Comparison of ENCODE assay signal across 20 cellular contexts in the genomic region with DNA sequence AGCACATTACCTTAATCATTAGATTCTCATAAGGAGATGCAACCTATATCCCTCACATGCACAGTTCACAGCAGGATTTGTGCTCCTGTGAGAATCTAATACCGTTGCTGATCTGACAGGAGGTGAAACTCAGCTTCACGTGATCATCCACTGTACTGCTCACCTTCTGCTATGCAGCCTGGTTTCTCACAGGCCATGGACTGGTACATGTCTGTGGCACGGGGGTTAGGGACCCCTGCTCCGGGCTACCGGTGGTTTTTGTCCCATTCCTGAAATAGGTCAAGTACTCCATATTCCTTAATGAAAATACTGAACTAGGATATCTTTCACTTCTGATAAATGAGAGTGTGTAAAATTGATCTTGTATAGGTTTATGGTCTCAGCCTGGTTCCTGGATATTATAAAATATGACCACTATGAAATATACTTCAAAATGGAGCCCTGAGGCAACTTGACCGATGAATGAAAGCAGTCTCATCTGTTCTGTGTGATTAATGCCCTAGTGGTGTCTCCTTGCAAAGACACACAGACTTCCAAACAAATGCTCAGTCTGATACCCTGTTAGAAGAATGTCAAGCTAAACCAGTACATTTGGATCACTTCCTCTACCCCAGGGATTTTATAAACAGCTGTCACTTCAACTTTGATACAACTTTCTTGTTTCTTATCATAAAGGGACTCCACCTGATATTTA.
DNase-seq lines count a peak whose midpoint lies in the region; ATAC-seq and TF ChIP-seq lines count a peak whose summit lies in the region.
"Had no signal": no experiment of that assay in that cellular context is flagged by ENCODE, and none has a peak within 500 bp of the region (broad histone marks: within the 10 kb centered on the region; RNA-seq: fewer than 3 reads in every experiment).

No MANE protein-coding gene starts in this region.

- H3K36me3 ChIP-seq in BE2C (no peaks in the 10 kb centered on the region), WERI-Rb-1 (no peaks in the 10 kb centered on the region)
- H3K36me3 ChIP-seq: breast epithelium, esophagus muscularis mucosa, lower lobe of right lung, sigmoid colon, upper lobe of left lung had no signal

- CTCF ChIA-PET in HEK293T (lab: Yijun Ruan, JAX), result interaction anchor here (0.6 kb wide), 1 partner anchor 639 kb away, joined by 4 read pairs; no protein-coding TSS in a partner anchor

- no peak overlapping the region for H3K27ac ChIP-seq in WERI-Rb-1
- H3K27ac ChIP-seq: breast epithelium, dorsolateral prefrontal cortex, esophagus muscularis mucosa, lower lobe of right lung, sigmoid colon, upper lobe of left lung had no signal

- no peaks in the 10 kb centered on the region for H3K27me3 ChIP-seq in BE2C
- H3K27me3 ChIP-seq in WERI-Rb-1 (ENCODE audit: insufficient read depth, low read depth, severe bottlenecking), result no peaks in the 10 kb centered on the region
- H3K27me3 ChIP-seq: breast epithelium, dorsolateral prefrontal cortex, esophagus muscularis mucosa, sigmoid colon, upper lobe of left lung had no signal

- H3K4me1 ChIP-seq in BE2C, result no peaks in the 10 kb centered on the region
- H3K4me1 ChIP-seq: breast epithelium, esophagus muscularis mucosa, lower lobe of right lung, sigmoid colon, upper lobe of left lung had no signal

- TF ChIP-seq CTCF in BE2C (IDR thresholded peaks at IDR 0.05; ENCODE audit: low read depth, low read length) (peak; percentile 37), WERI-Rb-1 (IDR thresholded peaks at IDR 0.05; ENCODE audit: low read depth, low read length) (peak; percentile 15; the same call in 1 of the 2 replicates)

- no peak overlapping the region for H3K4me3 ChIP-seq in BE2C (ENCODE audit: low read depth, low read length)
- no peak overlapping the region for H3K4me3 ChIP-seq in WERI-Rb-1 (ENCODE audit: low read depth, low read length)
- H3K4me3 ChIP-seq: breast epithelium, dorsolateral prefrontal cortex, esophagus muscularis mucosa, lower lobe of right lung, sigmoid colon, upper lobe of left lung had no signal

- no peak for DNase-seq in BE2C
- DNase-seq in HEK293T (ENCODE audit: extremely low spot score), result peak; percentile 9
- DNase-seq in WERI-Rb-1, result no peak
- DNase-seq in iPS-NIHi11 (ENCODE audit: low spot score), result peak; percentile 19
- DNase-seq in T-helper 2 cell, result no peak
- no peak for DNase-seq in activated CD4-positive, CD25-positive, alpha-beta regulatory T cell (lab: John Stamatoyannopoulos, UW)
- DNase-seq in activated CD4-positive, alpha-beta T cell treated with anti-CD3 and anti-CD28 coated beads, Interleukin-2, amount 50 U/mL, for 48 hours, result no peak
- DNase-seq: activated naive CD8-positive, alpha-beta T cell treated with anti-CD3 and anti-CD28 coated beads, Interleukin-2, amount 50 U/mL, for 24 hours; CD8-positive, alpha-beta T cell; dorsolateral prefrontal cortex; EL; lower lobe of right lung; NCI-H226; NK-92 treated with Interleukin-12 subunit alpha and Interleukin-12 subunit beta, amount 100 ng/mL, for 24 hours; sigmoid colon; T-cell; upper lobe of left lung had no signal

- POLR2A ChIA-PET in HEK293T (lab: Yijun Ruan, JAX), result no interaction called here

- no peaks in the 10 kb centered on the region for H3K9me3 ChIP-seq in BE2C
- no peaks in the 10 kb centered on the region for H3K9me3 ChIP-seq in WERI-Rb-1 (ENCODE audit: severe bottlenecking)
- H3K9me3 ChIP-seq: breast epithelium, esophagus muscularis mucosa, lower lobe of right lung, sigmoid colon, upper lobe of left lung had no signal

- no peak for ATAC-seq in HG02798 (IDR thresholded peaks at IDR 0.05; ENCODE audit: poor library complexity, unreplicated experiment)
- ATAC-seq: activated naive CD8-positive, alpha-beta T cell treated with anti-CD3 and anti-CD28 coated beads, Interleukin-2, amount 50 U/mL, for 24 hours; CD8-positive, alpha-beta T cell; lower lobe of right lung; T-cell had no signal

TF ChIP-seq in HEK293T, 16 proteins besides CTCF, POLR2A, EP300 and RAD21:
- no peak for TF ChIP-seq NFRKB (IDR thresholded peaks at IDR 0.05)
- TF ChIP-seq HDGF (IDR thresholded peaks at IDR 0.05; ENCODE audit: borderline replicate concordance), result no peak
- TF ChIP-seq SP1 (IDR thresholded peaks at IDR 0.05), result no peak
- TF ChIP-seq SUZ12 (IDR thresholded peaks at IDR 0.05), result no peak
- no peak for TF ChIP-seq CTBP1 (IDR thresholded peaks at IDR 0.05; ENCODE audit: borderline replicate concordance)
- TF ChIP-seq ELF4 (IDR thresholded peaks at IDR 0.05), result no peak
- TF ChIP-seq ARNT (IDR thresholded peaks at IDR 0.05), result no peak
- no peak for TF ChIP-seq ZNF384 (IDR thresholded peaks at IDR 0.05)
- no peak for TF ChIP-seq L3MBTL2 (conservative IDR thresholded peaks at IDR 0.05)
- TF ChIP-seq PKNOX1 (IDR thresholded peaks at IDR 0.05), result no peak

Comparison
In these comparisons a context has a peak if more than half of its experiments do, and no peak if none do; other contexts are left out.
1. DNase-seq: peak in HEK293T (single experiment) and iPS-NIHi11 (single experiment); none in BE2C (single experiment), WERI-Rb-1 (single experiment), T-helper 2 cell (0 of 5), activated CD4-positive, CD25-positive, alpha-beta regulatory T cell (0 of 4) and activated CD4-positive, alpha-beta T cell treated with anti-CD3 and anti-CD28 coated beads, Interleukin-2, amount 50 U/mL, for 48 hours (0 of 2).